In the genomic region with DNA sequence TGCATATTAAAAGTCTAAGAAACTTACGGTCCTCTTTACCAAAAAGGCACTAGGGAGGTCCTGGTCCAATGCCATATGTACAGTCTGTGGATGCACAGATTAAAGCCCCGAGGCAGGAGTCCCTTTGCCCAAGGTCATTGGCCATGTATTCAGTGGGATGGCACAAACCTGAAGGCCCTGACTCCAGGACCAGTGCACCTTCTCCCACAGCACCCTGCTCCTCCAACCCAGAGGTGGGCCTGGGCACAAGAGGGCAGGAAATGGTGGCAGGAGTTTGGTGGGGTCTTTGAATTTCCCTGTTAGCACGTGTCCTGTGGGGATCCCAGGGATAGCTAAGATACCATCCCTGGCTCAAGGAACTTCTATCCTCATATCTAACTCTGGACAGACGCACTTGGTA, we compare ENCODE assay signal across 16 cellular contexts. TPM values are rescaled to one million over a fixed set of nuclear protein-coding genes. Genes with fewer than 3 reads are reported as not detected.
"Had no signal": no experiment of that assay in that cellular context is flagged by ENCODE, and none has a peak within 500 bp of the region (broad histone marks: within the 10 kb centered on the region; RNA-seq: fewer than 3 reads in every experiment).

No MANE protein-coding gene starts in this region.

- H3K36me3 Mint-ChIP-seq: activated naive CD8-positive, alpha-beta T cell; brain had no signal

- H3K4me2 ChIP-seq: KMS-11 had no signal

- H3K27ac ChIP-seq: KMS-11, Peyer's patch, RWPE1, SJCRH30 had no signal

- H3K9me3 ChIP-seq: MG63, Peyer's patch, SJCRH30, SK-N-SH had no signal

- DNase-seq: activated gamma-delta T cell, NCI-H2029 treated with DMSO at 0.1 percent for 48 hours, Right ventricle myocardium superior had no signal

- H3K9me3 Mint-ChIP-seq: activated CD8-positive, alpha-beta T cell treated with anti-CD3 and anti-CD28 coated beads for 36 hours; activated naive CD4-positive, alpha-beta T cell treated with anti-CD3 and anti-CD28 coated beads for 36 hours; brain; central memory CD8-positive, alpha-beta T cell had no signal

- H3K36me3 ChIP-seq: MG63, Peyer's patch, SJCRH30 had no signal

- H3K4me3 ChIP-seq: MG63, Peyer's patch, SJCRH30 had no signal

- H3K4me3 Mint-ChIP-seq: activated CD8-positive, alpha-beta T cell treated with anti-CD3 and anti-CD28 coated beads for 36 hours; activated naive CD4-positive, alpha-beta T cell treated with anti-CD3 and anti-CD28 coated beads for 36 hours; activated naive CD8-positive, alpha-beta T cell; central memory CD8-positive, alpha-beta T cell had no signal

- H3K27me3 ChIP-seq: MG63, Peyer's patch, SJCRH30 had no signal

- H3K9ac ChIP-seq: KMS-11, SK-N-SH had no signal

- H3K27ac Mint-ChIP-seq: activated CD8-positive, alpha-beta T cell treated with anti-CD3 and anti-CD28 coated beads for 36 hours; activated naive CD4-positive, alpha-beta T cell treated with anti-CD3 and anti-CD28 coated beads for 36 hours; activated naive CD8-positive, alpha-beta T cell; brain had no signal

- H3K4me1 ChIP-seq: SJCRH30 had no signal

RNA-seq across cellular contexts. Expression of gene TLE7, which starts 28.5 kb away (rescaled TPM):
- total RNA-seq: activated CD8-positive, alpha-beta T cell treated with anti-CD3 and anti-CD28 coated beads for 36 hours; activated naive CD4-positive, alpha-beta T cell treated with anti-CD3 and anti-CD28 coated beads for 36 hours; astrocyte; Peyer's patch; Right ventricle myocardium superior; SJCRH30; T-helper 2 cell treated with Interferon-gamma antibody and Interleukin-4, amounts not matched to agents 100 ng/mL and 5 ng/mL, for 36 hours had no signal
- polyA plus RNA-seq: SK-N-SH had no signal

RNA-seq across cellular contexts. Expression of gene CALB2, which starts 54.8 kb away (rescaled TPM):
- total RNA-seq: activated CD8-positive, alpha-beta T cell treated with anti-CD3 and anti-CD28 coated beads for 36 hours; activated naive CD4-positive, alpha-beta T cell treated with anti-CD3 and anti-CD28 coated beads for 36 hours; SJCRH30; T-helper 2 cell treated with Interferon-gamma antibody and Interleukin-4, amounts not matched to agents 100 ng/mL and 5 ng/mL, for 36 hours had no signal
